ENCODE assay signal across 10 cellular contexts in the genomic region with DNA sequence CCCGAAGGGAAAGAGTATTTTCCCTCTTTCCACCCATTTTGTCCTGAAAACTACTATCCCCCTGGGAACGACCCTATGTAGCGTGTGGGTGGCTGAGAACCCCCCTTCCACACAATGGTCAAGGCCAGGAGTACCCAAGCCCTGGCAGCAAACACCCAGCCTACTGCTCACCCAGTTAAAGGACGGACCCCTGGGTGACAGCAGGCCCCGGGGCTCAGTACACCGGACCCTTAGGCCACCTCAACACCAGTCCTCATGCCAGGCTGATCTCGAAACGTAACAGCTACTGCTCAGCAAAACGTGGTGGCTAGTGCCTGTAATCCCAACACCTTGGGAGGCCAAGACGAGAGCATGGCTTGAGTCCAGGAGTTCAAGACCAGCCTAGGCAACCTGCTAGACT. TPM values are rescaled to one million over a fixed set of nuclear protein-coding genes. Genes with fewer than 3 reads are reported as not detected.
DNase-seq lines count a peak whose midpoint lies in the region; ATAC-seq, FAIRE-seq and TF ChIP-seq lines count a peak whose summit lies in the region.
"Had no signal": no experiment of that assay in that cellular context is flagged by ENCODE, and none has a peak within 500 bp of the region (broad histone marks: within the 10 kb centered on the region; RNA-seq: fewer than 3 reads in every experiment).

No MANE protein-coding gene starts in this region.

- POLR2A ChIA-PET in A549 (lab: Yijun Ruan, JAX), result interaction anchor here (1.2 kb wide), 1 partner anchor 18 kb away, joined by 3 read pairs; the partner anchor contains the start of gene NUDT19
- POLR2A ChIA-PET in activated CD8-positive, alpha-beta T cell treated with anti-CD3 and anti-CD28 coated beads, Interleukin-2, amount 10 ng/mL, durations not matched to agents 7 days and 5 days (lab: Charles Lee), result interaction anchor here (2.2 kb wide), 1 partner anchor 18 kb away, joined by 14 read pairs; the partner anchor contains the start of gene NUDT19

- no peak overlapping the region for H3K27ac Mint-ChIP-seq in activated CD8-positive, alpha-beta T cell treated with anti-CD3 and anti-CD28 coated beads, Interleukin-2, amount 10 ng/mL, durations not matched to agents 7 days and 5 days
- peak overlapping the region in 2 of 6 donors; percentile 54 to 73 for H3K27ac Mint-ChIP-seq in immature natural killer cell

- TF ChIP-seq CTCF in A549 (IDR thresholded peaks at IDR 0.05) (no peak), GM12865 (IDR thresholded peaks at IDR 0.05; ENCODE audit: insufficient read depth, low read depth, low read length, missing control alignments) (no peak), D721Med (IDR thresholded peaks at IDR 0.05; ENCODE audit: insufficient read depth, missing control alignments) (no peak)

- no peak for TF ChIP-seq EP300 in A549 (IDR thresholded peaks at IDR 0.05)

- peaks cover 50% of the 10 kb centered on the region for H3K4me1 Mint-ChIP-seq in activated CD8-positive, alpha-beta T cell treated with anti-CD3 and anti-CD28 coated beads, Interleukin-2, amount 10 ng/mL, durations not matched to agents 7 days and 5 days (ENCODE audit: low read depth)
- peaks cover 54 to 56% of the 10 kb centered on the region in 2 donors for H3K4me1 Mint-ChIP-seq in immature natural killer cell

- no peaks in the 10 kb centered on the region for H3K9me3 Mint-ChIP-seq in activated CD8-positive, alpha-beta T cell treated with anti-CD3 and anti-CD28 coated beads, Interleukin-2, amount 10 ng/mL, durations not matched to agents 7 days and 5 days (ENCODE audit: insufficient read depth)
- no peaks in the 10 kb centered on the region for H3K9me3 Mint-ChIP-seq in immature natural killer cell

- no peak for TF ChIP-seq RAD21 in A549 (conservative IDR thresholded peaks at IDR 0.05 in 1 of 2, IDR thresholded peaks at IDR 0.05 in 1 of 2)

- no peak for DNase-seq in A549 (ENCODE audit: low read depth in 1 of 2, low spot score in 1 of 2)
- DNase-seq in GM12865 (ENCODE audit: low read depth), result no peak
- DNase-seq in activated CD8-positive, alpha-beta T cell treated with anti-CD3 and anti-CD28 coated beads, Interleukin-2, amount 10 ng/mL, durations not matched to agents 7 days and 5 days, result no peak
- DNase-seq in immature natural killer cell, result no peak
- no peak for DNase-seq in D721Med (ENCODE audit: insufficient read length, low spot score)
- no peak for DNase-seq in NCI-H345 (lab: John Stamatoyannopoulos, UW)
- DNase-seq: DMS79, NCI-H1092 treated with DMSO at 0.1 percent for 48 hours had no signal

- no peak overlapping the region for H3K27ac ChIP-seq in A549

- CTCF ChIA-PET in A549 (lab: Yijun Ruan, JAX), result interaction anchor here (0.7 to 1.4 kb wide), 6 partner anchors 13 to 445 kb away, joined by 3 to 5 read pairs (median 3); partner anchors contain the start of gene NUDT19
- CTCF ChIA-PET in activated CD8-positive, alpha-beta T cell treated with anti-CD3 and anti-CD28 coated beads, Interleukin-2, amount 10 ng/mL, durations not matched to agents 7 days and 5 days (lab: Charles Lee), result interaction anchor here (1.2 to 1.8 kb wide), 3 partner anchors 9 to 404 kb away, joined by 3 to 6 read pairs (median 3); no protein-coding TSS in a partner anchor

- 89% methylated on average over 10 of the region's 10 CpGs for WGBS in A549 (ENCODE audit: missing lambda C conversion rate)

- H3K27me3 Mint-ChIP-seq in activated CD8-positive, alpha-beta T cell treated with anti-CD3 and anti-CD28 coated beads, Interleukin-2, amount 10 ng/mL, durations not matched to agents 7 days and 5 days (ENCODE audit: low read depth), result peaks cover 17% of the 10 kb centered on the region
- peaks cover 14 to 16% (median 14%) of the 10 kb centered on the region in 3 donors for H3K27me3 Mint-ChIP-seq in immature natural killer cell (ENCODE audit: low read depth in 3 of 3)

- FAIRE-seq in A549 (lab: Jason Lieb, UNC) (no peak), D721Med (lab: Jason Lieb, UNC) (no peak)

- H3K9me3 ChIP-seq in A549, result no peaks in the 10 kb centered on the region; the same call in 2 of the 3 replicates

- ATAC-seq in A549 (no peak), esophagus mucosa (no peak), HG03565 (IDR thresholded peaks at IDR 0.05; ENCODE audit: unreplicated experiment) (no peak)
- ATAC-seq in activated CD8-positive, alpha-beta T cell treated with anti-CD3 and anti-CD28 coated beads, Interleukin-2, amount 10 ng/mL, durations not matched to agents 7 days and 5 days, result no peak

- H3K4me2 ChIP-seq in A549, result peak overlapping the region; percentile 85

- no peak for TF ChIP-seq POLR2A in A549 (IDR thresholded peaks at IDR 0.05; ENCODE audit: low read length)

- H3K4me3 ChIP-seq in A549 (no peak overlapping the region; the same call in 2 of the 3 replicates), GM12865 (ENCODE audit: low read depth, low read length) (peak overlapping the region; percentile 73)

- peaks cover 5% of the 10 kb centered on the region for H3K36me3 Mint-ChIP-seq in activated CD8-positive, alpha-beta T cell treated with anti-CD3 and anti-CD28 coated beads, Interleukin-2, amount 10 ng/mL, durations not matched to agents 7 days and 5 days (ENCODE audit: low read depth)
- peaks cover 0 to 4% (median 0%) of the 10 kb centered on the region in 3 donors for H3K36me3 Mint-ChIP-seq in immature natural killer cell

- H3K4me3 Mint-ChIP-seq in activated CD8-positive, alpha-beta T cell treated with anti-CD3 and anti-CD28 coated beads, Interleukin-2, amount 10 ng/mL, durations not matched to agents 7 days and 5 days, result peak overlapping the region; percentile 90
- peak overlapping the region; percentile 85 to 95 (median 94) for H3K4me3 Mint-ChIP-seq in immature natural killer cell

- H3K4me1 ChIP-seq in A549, result peaks cover 25% of the 10 kb centered on the region

TF ChIP-seq in A549, 52 proteins besides CTCF, POLR2A, EP300 and RAD21 (continues in another document):
- TF ChIP-seq CBX2 (IDR thresholded peaks at IDR 0.05; ENCODE audit: borderline replicate concordance, low read depth), result no peak

RNA-seq across cellular contexts. Expression of gene ANKRD27, which starts 1.4 kb away (rescaled TPM):
- polyA plus RNA-seq in A549 (2011; rRNA removed) (60.8 and 62.1 TPM in 2 replicates), A549 (2017; fragmentation: RNase III; extraction: RNeasy Plus Mini Kit Qiagen cat#74134 plus additional on column Dnase treatment) (23.1 to 23.7 TPM (median 23.1 TPM) in 3 replicates), immature natural killer cell (10 to 100 TPM; 10.2 to 22.3 (median 13.2) TPM)
- polyA plus RNA-seq in A549 (2012; cell fraction: cytosol; rRNA removed), result 28.2 and 30.5 TPM in 2 replicates
- 38.1 and 46.2 TPM in 2 replicates for polyA plus RNA-seq in A549 (2012; cell fraction: nucleus; rRNA removed)
- polyA minus RNA-seq in A549 (2011; rRNA and poly(A)+ RNA removed), result 58.2 and 61.0 TPM in 2 replicates
- 10 to 100 TPM; 45.1 to 45.3 TPM for total RNA-seq in activated CD8-positive, alpha-beta T cell treated with anti-CD3 and anti-CD28 coated beads, Interleukin-2, amount 10 ng/mL, durations not matched to agents 7 days and 5 days
- 22.3 TPM for total RNA-seq in esophagus mucosa

RNA-seq across cellular contexts. Expression of gene RGS9BP, which starts 2.1 kb away (rescaled TPM):
- polyA plus RNA-seq in A549 (2011; rRNA removed), result 0.17 and 0.20 TPM in 2 replicates
- polyA plus RNA-seq in A549 (2012; cell fraction: cytosol; rRNA removed), result 0.20 and 0.32 TPM in 2 replicates
- 0.20 and 0.29 TPM in 2 replicates for polyA plus RNA-seq in A549 (2012; cell fraction: nucleus; rRNA removed)
- 0.30 to 0.46 TPM (median 0.41 TPM) in 3 replicates for polyA plus RNA-seq in A549 (2017; fragmentation: RNase III; extraction: RNeasy Plus Mini Kit Qiagen cat#74134 plus additional on column Dnase treatment)
- polyA minus RNA-seq in A549 (2011; rRNA and poly(A)+ RNA removed), result 0.24 and 0.41 TPM in 2 replicates
- total RNA-seq in activated CD8-positive, alpha-beta T cell treated with anti-CD3 and anti-CD28 coated beads, Interleukin-2, amount 10 ng/mL, durations not matched to agents 7 days and 5 days, result under 1 TPM; 0.34 to 0.37 TPM
- under 1 TPM in 2 of 3 donors, not detected in 1; 0.12 to 0.30 TPM for polyA plus RNA-seq in immature natural killer cell
- total RNA-seq in esophagus mucosa, result 0.16 TPM

RNA-seq across cellular contexts. Expression of gene NUDT19, which starts 18.0 kb away (rescaled TPM):
- polyA plus RNA-seq in A549 (2011; rRNA removed), result 28.3 and 32.6 TPM in 2 replicates
- 17.3 and 28.0 TPM in 2 replicates for polyA plus RNA-seq in A549 (2012; cell fraction: cytosol; rRNA removed)
- 17.5 and 20.1 TPM in 2 replicates for polyA plus RNA-seq in A549 (2012; cell fraction: nucleus; rRNA removed)
- polyA plus RNA-seq in A549 (2017; fragmentation: RNase III; extraction: RNeasy Plus Mini Kit Qiagen cat#74134 plus additional on column Dnase treatment), result 30.1 to 31.1 TPM (median 30.5 TPM) in 3 replicates
- 14.6 and 19.4 TPM in 2 replicates for polyA minus RNA-seq in A549 (2011; rRNA and poly(A)+ RNA removed)
- total RNA-seq in activated CD8-positive, alpha-beta T cell treated with anti-CD3 and anti-CD28 coated beads, Interleukin-2, amount 10 ng/mL, durations not matched to agents 7 days and 5 days, result 10 to 100 TPM; 12.9 to 14.3 TPM
- 1 to 10 TPM; 3.3 to 3.6 (median 3.4) TPM for polyA plus RNA-seq in immature natural killer cell
- total RNA-seq in esophagus mucosa, result 13.4 TPM

RNA-seq across cellular contexts. Expression of gene TDRD12, which starts 46.0 kb away (rescaled TPM):
- polyA plus RNA-seq in A549 (2011; rRNA removed) (0.19 and 0.20 TPM in 2 replicates), A549 (2017; fragmentation: RNase III; extraction: RNeasy Plus Mini Kit Qiagen cat#74134 plus additional on column Dnase treatment) (0.21 to 0.53 TPM (median 0.34 TPM) in 3 replicates), immature natural killer cell (under 1 TPM in 2 of 3 donors, not detected in 1; 0.36 to 0.39 TPM)
- 0.05 and 0.13 TPM in 2 replicates for polyA plus RNA-seq in A549 (2012; cell fraction: cytosol; rRNA removed)
- polyA plus RNA-seq in A549 (2012; cell fraction: nucleus; rRNA removed), result 0.11 and 0.24 TPM in 2 replicates
- 0.10 and 0.12 TPM in 2 replicates for polyA minus RNA-seq in A549 (2011; rRNA and poly(A)+ RNA removed)
- total RNA-seq in activated CD8-positive, alpha-beta T cell treated with anti-CD3 and anti-CD28 coated beads, Interleukin-2, amount 10 ng/mL, durations not matched to agents 7 days and 5 days, result under 1 TPM; 0.10 to 0.21 TPM
- total RNA-seq in esophagus mucosa, result 0.08 TPM
